8 cellular contexts compared by ENCODE assay signal in genomic region chr21:44370027-44370735, GRCh38. TPM values are rescaled to one million over a fixed set of nuclear protein-coding genes. Genes with fewer than 3 reads are reported as not detected.
DNase-seq lines count a peak whose midpoint lies in the region; ATAC-seq and TF ChIP-seq lines count a peak whose summit lies in the region.

No MANE protein-coding gene starts in this region.

- no peaks in the 10 kb centered on the region for H3K36me3 Mint-ChIP-seq in activated B cell treated with CpG ODN at 0.5 μM for 24 hours (ENCODE audit: low read depth)

- CTCF ChIA-PET in activated B cell treated with CpG ODN at 0.5 μM for 24 hours (lab: Charles Lee), result no interaction called here

- H3K27me3 Mint-ChIP-seq in stimulated activated naive CD8-positive, alpha-beta T cell treated with anti-CD3 and anti-CD28 coated beads, Interleukin-15, amount 100 ng/mL, for 72 hours, result no peaks in the 10 kb centered on the region
- H3K27me3 Mint-ChIP-seq in activated B cell treated with CpG ODN at 0.5 μM for 24 hours, result no peaks in the 10 kb centered on the region

- no peak overlapping the region for H3K27ac Mint-ChIP-seq in stimulated activated naive CD8-positive, alpha-beta T cell treated with anti-CD3 and anti-CD28 coated beads, Interleukin-15, amount 100 ng/mL, for 72 hours
- no peak overlapping the region for H3K27ac Mint-ChIP-seq in activated B cell treated with CpG ODN at 0.5 μM for 24 hours

- intact Hi-C loops in activated B cell treated with CpG ODN at 0.5 μM for 24 hours (cut with micrococcal nuclease), result no loop called here

- peaks cover 5% of the 10 kb centered on the region for H3K4me1 Mint-ChIP-seq in stimulated activated naive CD8-positive, alpha-beta T cell treated with anti-CD3 and anti-CD28 coated beads, Interleukin-15, amount 100 ng/mL, for 72 hours
- peaks cover 7% of the 10 kb centered on the region for H3K4me1 Mint-ChIP-seq in activated B cell treated with CpG ODN at 0.5 μM for 24 hours

- TF ChIP-seq CTCF in activated B cell treated with CpG ODN at 0.5 μM for 24 hours (IDR thresholded peaks at IDR 0.05), result no peak

- ATAC-seq in stimulated activated naive CD8-positive, alpha-beta T cell treated with anti-CD3 and anti-CD28 coated beads, Interleukin-15, amount 100 ng/mL, for 72 hours, result peak; percentile 13
- ATAC-seq in stimulated activated naive CD8-positive, alpha-beta T cell treated with anti-CD3 and anti-CD28 coated beads, Interleukin-15, Interleukin-2, amounts not matched to agents 100 U/mL and 50 U/mL, for 24 hours, result no peak
- ATAC-seq in activated B cell treated with CpG ODN at 0.5 μM for 24 hours (ENCODE audit: low read depth) (peak; percentile 50), GM19397 (IDR thresholded peaks at IDR 0.05; ENCODE audit: unreplicated experiment) (no peak)

- H3K9me3 Mint-ChIP-seq in stimulated activated naive CD8-positive, alpha-beta T cell treated with anti-CD3 and anti-CD28 coated beads, Interleukin-15, amount 100 ng/mL, for 72 hours, result peaks cover 5 to 15% of the 10 kb centered on the region in 2 donors
- H3K9me3 Mint-ChIP-seq in activated B cell treated with CpG ODN at 0.5 μM for 24 hours, result peaks cover 2% of the 10 kb centered on the region

- no peak for DNase-seq in stimulated activated naive CD8-positive, alpha-beta T cell treated with anti-CD3 and anti-CD28 coated beads, Interleukin-15, amount 100 ng/mL, for 72 hours
- no peak for DNase-seq in stimulated activated naive CD8-positive, alpha-beta T cell treated with anti-CD3 and anti-CD28 coated beads, Interleukin-15, Interleukin-2, amounts not matched to agents 100 U/mL and 50 U/mL, for 24 hours
- DNase-seq in activated B cell treated with CpG ODN at 0.5 μM for 24 hours (no peak), iris pigment epithelial cell (ENCODE audit: low read depth) (peak; percentile 52), cortex of kidney (lab: John Stamatoyannopoulos, UW) (no peak), NOMO-1 treated with DMSO at 0.1 percent for 48 hours (lab: John Stamatoyannopoulos, UW; ENCODE audit: unreplicated experiment) (no peak)
- DNase-seq in activated naive CD4-positive, alpha-beta T cell (lab: John Stamatoyannopoulos, UW), result no peak

- POLR2A ChIA-PET in activated B cell treated with CpG ODN at 0.5 μM for 24 hours (lab: Charles Lee), result no interaction called here

- no peak overlapping the region for H3K4me3 Mint-ChIP-seq in stimulated activated naive CD8-positive, alpha-beta T cell treated with anti-CD3 and anti-CD28 coated beads, Interleukin-15, amount 100 ng/mL, for 72 hours
- no peak overlapping the region for H3K4me3 Mint-ChIP-seq in activated B cell treated with CpG ODN at 0.5 μM for 24 hours

RNA-seq across cellular contexts. Expression of gene TRPM2, which starts 16.8 kb away (rescaled TPM):
- 2.4 and 3.9 TPM in 2 replicates for total RNA-seq in activated B cell treated with CpG ODN at 0.5 μM for 24 hours

RNA-seq across cellular contexts. Expression of gene CFAP410, which starts 31.0 kb away (rescaled TPM):
- total RNA-seq in activated B cell treated with CpG ODN at 0.5 μM for 24 hours, result 50.6 and 62.3 TPM in 2 replicates

Comparison
In these comparisons a context has a peak if more than half of its experiments do, and no peak if none do; other contexts are left out.
1. ATAC-seq: peak in stimulated activated naive CD8-positive, alpha-beta T cell treated with anti-CD3 and anti-CD28 coated beads, Interleukin-15, amount 100 ng/mL, for 72 hours (single experiment) and activated B cell treated with CpG ODN at 0.5 μM for 24 hours (single experiment); none in stimulated activated naive CD8-positive, alpha-beta T cell treated with anti-CD3 and anti-CD28 coated beads, Interleukin-15, Interleukin-2, amounts not matched to agents 100 U/mL and 50 U/mL, for 24 hours (single experiment) and GM19397 (single experiment).